ENCODE assay signal across 1 cellular context in the genomic region with DNA sequence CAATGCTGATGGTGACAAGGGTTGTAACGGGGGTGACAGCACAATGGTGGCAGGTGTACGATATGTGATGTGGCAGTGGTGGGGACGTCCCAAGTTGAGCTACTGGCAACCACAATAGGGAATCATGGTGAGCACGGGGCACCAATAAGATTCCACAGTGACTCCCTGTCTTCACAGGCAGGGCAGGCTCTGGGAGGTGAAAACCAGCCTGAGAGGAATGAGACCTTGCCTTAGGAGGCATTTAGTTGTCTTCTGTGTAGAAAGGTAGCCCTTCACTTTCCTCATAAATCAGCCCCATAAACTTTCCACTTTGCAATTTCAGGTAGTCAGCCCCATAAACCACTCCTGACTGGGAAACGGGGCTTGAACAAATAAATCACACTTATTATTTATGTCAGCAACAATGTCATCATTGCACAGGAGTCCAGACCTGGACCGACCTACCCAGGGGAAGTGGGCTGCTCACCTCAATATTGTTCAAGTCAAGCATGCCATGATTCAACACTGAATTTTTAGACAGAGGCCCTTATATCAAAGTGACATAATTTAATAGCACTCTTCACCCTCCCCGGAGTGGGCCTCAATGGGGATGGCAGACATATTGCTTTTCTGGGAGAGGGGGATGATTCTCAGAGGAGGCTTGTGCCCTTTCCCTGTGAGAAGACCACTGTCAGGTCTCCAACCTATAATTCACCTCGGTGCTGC.
TF ChIP-seq lines count a peak whose summit lies in the region.

No MANE protein-coding gene starts in this region.

TF ChIP-seq in SK-N-SH, 30 proteins besides CTCF, POLR2A, EP300 and RAD21 (continued from another document):
- TF ChIP-seq, protein P1, sequence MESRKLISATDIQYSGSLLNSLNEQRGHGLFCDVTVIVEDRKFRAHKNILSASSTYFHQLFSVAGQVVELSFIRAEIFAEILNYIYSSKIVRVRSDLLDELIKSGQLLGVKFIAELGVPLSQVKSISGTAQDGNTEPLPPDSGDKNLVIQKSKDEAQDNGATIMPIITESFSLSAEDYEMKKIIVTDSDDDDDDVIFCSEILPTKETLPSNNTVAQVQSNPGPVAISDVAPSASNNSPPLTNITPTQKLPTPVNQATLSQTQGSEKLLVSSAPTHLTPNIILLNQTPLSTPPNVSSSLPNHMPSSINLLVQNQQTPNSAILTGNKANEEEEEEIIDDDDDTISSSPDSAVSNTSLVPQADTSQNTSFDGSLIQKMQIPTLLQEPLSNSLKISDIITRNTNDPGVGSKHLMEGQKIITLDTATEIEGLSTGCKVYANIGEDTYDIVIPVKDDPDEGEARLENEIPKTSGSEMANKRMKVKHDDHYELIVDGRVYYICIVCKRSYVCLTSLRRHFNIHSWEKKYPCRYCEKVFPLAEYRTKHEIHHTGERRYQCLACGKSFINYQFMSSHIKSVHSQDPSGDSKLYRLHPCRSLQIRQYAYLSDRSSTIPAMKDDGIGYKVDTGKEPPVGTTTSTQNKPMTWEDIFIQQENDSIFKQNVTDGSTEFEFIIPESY (IDR thresholded peaks at IDR 0.05; ENCODE audit: borderline replicate concordance, low read depth): no peak
- TF ChIP-seq, protein P2, sequence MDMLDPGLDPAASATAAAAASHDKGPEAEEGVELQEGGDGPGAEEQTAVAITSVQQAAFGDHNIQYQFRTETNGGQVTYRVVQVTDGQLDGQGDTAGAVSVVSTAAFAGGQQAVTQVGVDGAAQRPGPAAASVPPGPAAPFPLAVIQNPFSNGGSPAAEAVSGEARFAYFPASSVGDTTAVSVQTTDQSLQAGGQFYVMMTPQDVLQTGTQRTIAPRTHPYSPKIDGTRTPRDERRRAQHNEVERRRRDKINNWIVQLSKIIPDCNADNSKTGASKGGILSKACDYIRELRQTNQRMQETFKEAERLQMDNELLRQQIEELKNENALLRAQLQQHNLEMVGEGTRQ (IDR thresholded peaks at IDR 0.05; ENCODE audit: borderline replicate concordance, low read depth, low read length): no peak
- no peak for TF ChIP-seq YY1 (IDR thresholded peaks at IDR 0.05; ENCODE audit: low read depth)
- no peak for TF ChIP-seq SIN3A (IDR thresholded peaks at IDR 0.05; ENCODE audit: borderline replicate concordance, low read depth, low read length)
- TF ChIP-seq RFX5 (IDR thresholded peaks at IDR 0.05; ENCODE audit: low read length): no peak
- TF ChIP-seq MXI1 (IDR thresholded peaks at IDR 0.05; ENCODE audit: low read depth, low read length): no peak
- TF ChIP-seq RCOR1 (IDR thresholded peaks at IDR 0.05; ENCODE audit: low read length): no peak
- no peak for TF ChIP-seq NFIC (IDR thresholded peaks at IDR 0.05; ENCODE audit: borderline replicate concordance)
- TF ChIP-seq JUND (IDR thresholded peaks at IDR 0.05): no peak
- TF ChIP-seq, protein P3, sequence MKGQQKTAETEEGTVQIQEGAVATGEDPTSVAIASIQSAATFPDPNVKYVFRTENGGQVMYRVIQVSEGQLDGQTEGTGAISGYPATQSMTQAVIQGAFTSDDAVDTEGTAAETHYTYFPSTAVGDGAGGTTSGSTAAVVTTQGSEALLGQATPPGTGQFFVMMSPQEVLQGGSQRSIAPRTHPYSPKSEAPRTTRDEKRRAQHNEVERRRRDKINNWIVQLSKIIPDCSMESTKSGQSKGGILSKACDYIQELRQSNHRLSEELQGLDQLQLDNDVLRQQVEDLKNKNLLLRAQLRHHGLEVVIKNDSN (IDR thresholded peaks at IDR 0.05; ENCODE audit: borderline replicate concordance, low read depth): no peak
- no peak for TF ChIP-seq GATA2 (CRISPR knock-in tag; IDR thresholded peaks at IDR 0.05)
